2 cellular contexts compared by ENCODE assay signal in genomic region chr11:6269994-6270393, GRCh38.
TF ChIP-seq lines count a peak whose summit lies in the region.

No MANE protein-coding gene starts in this region.

TF ChIP-seq in SK-N-SH, 30 proteins besides CTCF, POLR2A, EP300 and RAD21:
- no peak for TF ChIP-seq REST (IDR thresholded peaks at IDR 0.05; ENCODE audit: low read depth, low read length)
- no peak for TF ChIP-seq MEF2A (IDR thresholded peaks at IDR 0.05; ENCODE audit: borderline replicate concordance, low read depth)
- TF ChIP-seq NRF1 (IDR thresholded peaks at IDR 0.05; ENCODE audit: low read depth, low read length), result no peak
- TF ChIP-seq TAF1 (IDR thresholded peaks at IDR 0.05; ENCODE audit: borderline replicate concordance, low read depth, low read length), result no peak
- no peak for TF ChIP-seq FOSL2 (IDR thresholded peaks at IDR 0.05; ENCODE audit: borderline replicate concordance, low read depth)
- no peak for TF ChIP-seq GATA2 (CRISPR knock-in tag; IDR thresholded peaks at IDR 0.05)
- TF ChIP-seq USF1 (IDR thresholded peaks at IDR 0.05; ENCODE audit: borderline replicate concordance, low read depth), result no peak
- TF ChIP-seq RCOR1 (IDR thresholded peaks at IDR 0.05; ENCODE audit: low read length), result no peak
- TF ChIP-seq PBX3 (IDR thresholded peaks at IDR 0.05), result no peak
- TF ChIP-seq SIN3A (IDR thresholded peaks at IDR 0.05; ENCODE audit: borderline replicate concordance, low read depth, low read length), result no peak
- TF ChIP-seq MXI1 (IDR thresholded peaks at IDR 0.05; ENCODE audit: low read depth, low read length), result no peak
- no peak for TF ChIP-seq IRF3 (IDR thresholded peaks at IDR 0.05; ENCODE audit: low read depth, low read length)
- TF ChIP-seq YY1 (IDR thresholded peaks at IDR 0.05; ENCODE audit: low read depth), result no peak
- TF ChIP-seq TCF12 (IDR thresholded peaks at IDR 0.05), result no peak
- no peak for TF ChIP-seq SMC3 (IDR thresholded peaks at IDR 0.05; ENCODE audit: low read depth, low read length)
- TF ChIP-seq CHD2 (IDR thresholded peaks at IDR 0.05; ENCODE audit: low read length, partially characterized antibody), result no peak
- no peak for TF ChIP-seq USF2 (IDR thresholded peaks at IDR 0.05; ENCODE audit: borderline replicate concordance, low read depth, low read length)
- no peak for TF ChIP-seq RFX5 (IDR thresholded peaks at IDR 0.05; ENCODE audit: low read length)
- TF ChIP-seq NFIC (IDR thresholded peaks at IDR 0.05; ENCODE audit: borderline replicate concordance), result no peak

TF ChIP-seq in HepG2, 621 proteins besides CTCF, POLR2A, EP300 and RAD21:
- 0 out of 2 replicates have a peak, but pooled peaks have one; percentile 40 for TF ChIP-seq MNT (IDR thresholded peaks at IDR 0.05)
- TF ChIP-seq ZBTB33 (CRISPR knock-in tag; IDR thresholded peaks at IDR 0.05), result peak; percentile 97
- TF ChIP-seq SP2 (CRISPR knock-in tag; IDR thresholded peaks at IDR 0.05), result no peak
